8 cellular contexts compared by ENCODE assay signal in the genomic region with DNA sequence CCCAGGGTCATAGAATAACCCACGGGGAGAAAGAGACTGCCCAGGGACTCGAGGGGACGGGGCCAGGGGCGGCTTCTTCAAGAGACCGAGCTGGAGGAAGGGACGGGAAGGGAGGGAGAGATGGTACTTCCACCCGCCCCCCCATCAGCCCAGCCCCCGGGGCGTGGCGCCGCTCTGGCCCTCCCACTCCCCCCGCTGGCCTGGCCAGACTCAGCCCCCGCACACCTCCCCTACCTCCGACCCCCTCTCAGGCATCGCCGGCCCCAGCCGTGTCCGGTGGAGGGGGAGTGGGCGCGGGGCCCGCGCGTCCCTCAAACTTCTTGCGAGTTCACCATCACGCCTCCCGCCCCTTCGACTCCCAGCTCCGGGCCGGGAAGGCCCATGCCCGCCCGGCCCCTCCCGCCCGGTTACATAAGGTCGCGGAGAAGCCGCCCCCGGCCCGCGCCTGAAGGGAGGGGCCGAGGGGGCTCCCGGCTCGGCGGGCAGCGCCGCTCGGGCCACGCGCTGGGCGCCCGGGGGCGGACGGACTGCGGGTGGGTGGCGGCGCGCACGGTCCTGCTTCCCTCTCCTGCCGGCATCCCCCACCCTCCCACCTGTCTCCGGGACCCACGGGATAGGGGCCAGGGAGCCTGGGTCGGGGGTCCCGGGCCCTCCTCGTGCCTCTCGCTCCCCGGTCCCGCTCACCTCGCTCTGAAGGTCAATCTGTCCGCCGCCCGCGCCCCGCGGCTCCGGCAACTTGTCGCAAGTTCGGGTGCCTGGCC. TPM values are rescaled to one million over a fixed set of nuclear protein-coding genes. Genes with fewer than 3 reads are reported as not detected.
DNase-seq lines count a peak whose midpoint lies in the region; ATAC-seq and TF ChIP-seq lines count a peak whose summit lies in the region.

No MANE protein-coding gene starts in this region.

- peak; percentile 20 for ATAC-seq in HG03460 (IDR thresholded peaks at IDR 0.05; ENCODE audit: unreplicated experiment)
- ATAC-seq in activated T-cell treated with anti-CD3 and anti-CD28 coated beads, Interleukin-2, amount 50 U/mL, for 4 hours: peak; percentile 48 to 55

- H3K4me1 ChIP-seq in OCI-LY1 (ENCODE audit: insufficient read depth, low read length, severe bottlenecking): peaks cover 48% of the 10 kb centered on the region

- no peaks in the 10 kb centered on the region for H3K9me2 ChIP-seq in OCI-LY1 (ENCODE audit: low read depth, low read length)

- DNase-seq in BJ (ENCODE audit: low read depth) (no peak), GM19238 (ENCODE audit: insufficient read length, low spot score) (peak; percentile 89), erythroblast (lab: John Stamatoyannopoulos, UW) (peak; percentile 34 to 54), mucosa of gallbladder (ENCODE audit: low spot score) (peak; percentile 80)
- DNase-seq in activated T-cell treated with anti-CD3 and anti-CD28 coated beads, Interleukin-2, amount 50 U/mL, for 4 hours: peak; percentile 60
- peak; percentile 41 to 62 for DNase-seq in stimulated activated CD8-positive, alpha-beta memory T cell treated with anti-CD3 and anti-CD28 coated beads, Interleukin-4, amount 100 ng/mL, for 1 hour (ENCODE audit: low read depth in 2 of 2, low spot score in 1 of 2)

- peak overlapping the region; percentile 86 for H3K9ac ChIP-seq in OCI-LY1 (ENCODE audit: low read length)

- H3K79me2 ChIP-seq in OCI-LY1 (ENCODE audit: insufficient read depth, low read length): no peaks in the 10 kb centered on the region

- no peak overlapping the region for H2AFZ ChIP-seq in OCI-LY1 (ENCODE audit: low read length)

- no peaks in the 10 kb centered on the region; the same call in 1 of the 2 replicates for H3K27me3 ChIP-seq in BJ (ENCODE audit: control insufficient read depth, insufficient read depth, low read length)
- peaks cover 5% of the 10 kb centered on the region; the same call in 1 of the 2 replicates for H3K27me3 ChIP-seq in OCI-LY1 (ENCODE audit: insufficient read depth, low read length)

- TF ChIP-seq CTCF in BJ (IDR thresholded peaks at IDR 0.05; ENCODE audit: insufficient read depth, low read depth, low read length) (no peak), OCI-LY1 (IDR thresholded peaks at IDR 0.05; ENCODE audit: low read length) (no peak)

- peak overlapping the region; percentile 79 for H3K4me3 Mint-ChIP-seq in activated T-cell treated with anti-CD3 and anti-CD28 coated beads, Interleukin-2, amount 50 U/mL, for 4 hours

- no peaks in the 10 kb centered on the region for H4K20me1 ChIP-seq in OCI-LY1 (ENCODE audit: insufficient read depth, low read length)

- H3K27me3 Mint-ChIP-seq in activated T-cell treated with anti-CD3 and anti-CD28 coated beads, Interleukin-2, amount 50 U/mL, for 4 hours (ENCODE audit: low read depth): peaks cover 3% of the 10 kb centered on the region

- H3F3A ChIP-seq in OCI-LY1 (ENCODE audit: insufficient read depth, low read length): no peaks in the 10 kb centered on the region

- no peaks in the 10 kb centered on the region for H3K9me3 Mint-ChIP-seq in activated T-cell treated with anti-CD3 and anti-CD28 coated beads, Interleukin-2, amount 50 U/mL, for 4 hours

- H3K4me3 ChIP-seq in BJ (ENCODE audit: low read depth, low read length) (peak overlapping the region; percentile 85), OCI-LY1 (ENCODE audit: low read depth, low read length, poor library complexity, severe bottlenecking) (peak overlapping the region; percentile 79)

- H3K4me2 ChIP-seq in OCI-LY1 (ENCODE audit: low read length): peak overlapping the region; percentile 78

- H3K36me3 ChIP-seq in BJ (ENCODE audit: control insufficient read depth, insufficient read depth, low read length) (no peaks in the 10 kb centered on the region), OCI-LY1 (ENCODE audit: insufficient read depth, low read length) (no peaks in the 10 kb centered on the region)

- CTCF ChIA-PET in BJ (lab: Yijun Ruan, JAX): interaction anchor here (0.7 to 3.3 kb wide), 24 partner anchors 9 to 367 kb away, joined by 3 to 28 read pairs (median 5); partner anchors contain the start of genes FRS3, PGC and TOMM6

- H3K9me3 ChIP-seq in OCI-LY1 (ENCODE audit: low read length): no peaks in the 10 kb centered on the region

- peaks cover 36% of the 10 kb centered on the region for H3K4me1 Mint-ChIP-seq in activated T-cell treated with anti-CD3 and anti-CD28 coated beads, Interleukin-2, amount 50 U/mL, for 4 hours (ENCODE audit: low read depth)

- no peak for TF ChIP-seq POLR2A in erythroblast (IDR thresholded peaks at IDR 0.05; ENCODE audit: low read length)

- H3K36me3 Mint-ChIP-seq in activated T-cell treated with anti-CD3 and anti-CD28 coated beads, Interleukin-2, amount 50 U/mL, for 4 hours (ENCODE audit: insufficient read depth): no peaks in the 10 kb centered on the region

- H3K27ac ChIP-seq in OCI-LY1 (ENCODE audit: low read depth, low read length, poor library complexity, severe bottlenecking): peak overlapping the region; percentile 93

- POLR2A ChIA-PET in BJ (lab: Charles Lee): interaction anchor here (0.7 kb wide), 3 partner anchors 28 to 43 kb away, joined by 3 to 5 read pairs (median 3); no protein-coding TSS in a partner anchor

RNA-seq across cellular contexts. Expression of gene TFEB, which starts 0.6 kb away (rescaled TPM):
- polyA plus RNA-seq in BJ (2011; rRNA removed): 13.2 and 21.9 TPM in 2 replicates
- polyA minus RNA-seq in BJ (2011; rRNA and poly(A)+ RNA removed): 18.1 and 25.8 TPM in 2 replicates
- 10 to 100 TPM in 2 of 3 donors, 1 to 10 TPM in 1; 7.6 to 15.4 (median 10.8) TPM for total RNA-seq in activated T-cell treated with anti-CD3 and anti-CD28 coated beads, Interleukin-2, amount 50 U/mL, for 4 hours
- 41.7 TPM for total RNA-seq in mucosa of gallbladder

RNA-seq across cellular contexts. Expression of gene PGC, which starts 12.4 kb away (rescaled TPM):
- not detected in 2 replicates for polyA plus RNA-seq in BJ (2011; rRNA removed)
- polyA minus RNA-seq in BJ (2011; rRNA and poly(A)+ RNA removed): not detected in 2 replicates
- total RNA-seq in activated T-cell treated with anti-CD3 and anti-CD28 coated beads, Interleukin-2, amount 50 U/mL, for 4 hours: under 1 TPM; 0.14 to 0.38 (median 0.24) TPM
- total RNA-seq in mucosa of gallbladder: 6.7 TPM

RNA-seq across cellular contexts. Expression of gene FRS3, which starts 44.9 kb away (rescaled TPM):
- 2.1 and 3.3 TPM in 2 replicates for polyA plus RNA-seq in BJ (2011; rRNA removed)
- 1.1 and 4.9 TPM in 2 replicates for polyA minus RNA-seq in BJ (2011; rRNA and poly(A)+ RNA removed)
- 1 to 10 TPM; 4.7 to 7.4 (median 5.3) TPM for total RNA-seq in activated T-cell treated with anti-CD3 and anti-CD28 coated beads, Interleukin-2, amount 50 U/mL, for 4 hours
- total RNA-seq in mucosa of gallbladder: 6.3 TPM

RNA-seq across cellular contexts. Expression of gene PRICKLE4, which starts 45.7 kb away (rescaled TPM):
- 0.31 TPM in 1 of 2 replicates, not detected in the other for polyA plus RNA-seq in BJ (2011; rRNA removed)
- polyA minus RNA-seq in BJ (2011; rRNA and poly(A)+ RNA removed): not detected in 2 replicates
- total RNA-seq in activated T-cell treated with anti-CD3 and anti-CD28 coated beads, Interleukin-2, amount 50 U/mL, for 4 hours: not detected
- total RNA-seq in mucosa of gallbladder: 13.1 TPM

RNA-seq across cellular contexts. Expression of gene TOMM6, which starts 52.6 kb away (rescaled TPM):
- polyA plus RNA-seq in BJ (2011; rRNA removed): 157 and 199 TPM in 2 replicates
- 22.8 and 36.0 TPM in 2 replicates for polyA minus RNA-seq in BJ (2011; rRNA and poly(A)+ RNA removed)
- total RNA-seq in activated T-cell treated with anti-CD3 and anti-CD28 coated beads, Interleukin-2, amount 50 U/mL, for 4 hours: 100 to 1,000 TPM; 415 to 478 (median 454) TPM
- total RNA-seq in mucosa of gallbladder: 123 TPM
